Comparison of ENCODE assay signal across 8 cellular contexts in genomic region chr1:223133824-223134435, GRCh38. TPM values are rescaled to one million over a fixed set of nuclear protein-coding genes. Genes with fewer than 3 reads are reported as not detected.
DNase-seq lines count a peak whose midpoint lies in the region; ATAC-seq lines count a peak whose summit lies in the region.

No MANE protein-coding gene starts in this region.

- no peaks in the 10 kb centered on the region for H3K9me3 Mint-ChIP-seq in naive thymus-derived CD8-positive, alpha-beta T cell
- H3K9me3 Mint-ChIP-seq in stimulated activated effector memory CD8-positive, alpha-beta T cell treated with anti-CD3 and anti-CD28 coated beads, Interleukin-12 subunit alpha, Interleukin-12 subunit beta, amount 100 ng/mL, for 72 hours = no peaks in the 10 kb centered on the region

- H3K36me3 Mint-ChIP-seq in naive thymus-derived CD8-positive, alpha-beta T cell = peaks cover 0 to 1% (median 0%) of the 10 kb centered on the region in 3 donors
- H3K36me3 Mint-ChIP-seq in stimulated activated effector memory CD8-positive, alpha-beta T cell treated with anti-CD3 and anti-CD28 coated beads, Interleukin-12 subunit alpha, Interleukin-12 subunit beta, amount 100 ng/mL, for 72 hours = no peaks in the 10 kb centered on the region

- H3K4me1 Mint-ChIP-seq in naive thymus-derived CD8-positive, alpha-beta T cell = peaks cover 12 to 30% (median 22%) of the 10 kb centered on the region in 4 donors
- H3K4me1 Mint-ChIP-seq in stimulated activated effector memory CD8-positive, alpha-beta T cell treated with anti-CD3 and anti-CD28 coated beads, Interleukin-12 subunit alpha, Interleukin-12 subunit beta, amount 100 ng/mL, for 72 hours = peaks cover 13% of the 10 kb centered on the region

- peak; percentile 88 for ATAC-seq in GM21723 (IDR thresholded peaks at IDR 0.05; ENCODE audit: unreplicated experiment)
- peak; percentile 89 to 92 for ATAC-seq in naive thymus-derived CD8-positive, alpha-beta T cell
- peak; percentile 81 for ATAC-seq in stimulated activated effector memory CD8-positive, alpha-beta T cell treated with anti-CD3 and anti-CD28 coated beads, Interleukin-12 subunit alpha, Interleukin-12 subunit beta, amount 100 ng/mL, for 72 hours

- peaks cover 0 to 27% (median 7%) of the 10 kb centered on the region in 5 donors for H3K27me3 Mint-ChIP-seq in naive thymus-derived CD8-positive, alpha-beta T cell

- H3K27ac Mint-ChIP-seq in naive thymus-derived CD8-positive, alpha-beta T cell = peak overlapping the region in 2 of 10 donors; percentile 51 to 88
- no peak overlapping the region for H3K27ac Mint-ChIP-seq in stimulated activated effector memory CD8-positive, alpha-beta T cell treated with anti-CD3 and anti-CD28 coated beads, Interleukin-12 subunit alpha, Interleukin-12 subunit beta, amount 100 ng/mL, for 72 hours

- POLR2A ChIA-PET in naive thymus-derived CD8-positive, alpha-beta T cell (lab: Charles Lee) = interaction anchor here (0.5 to 1.2 kb wide), 3 partner anchors 10 to 96 kb away, joined by 3 to 5 read pairs (median 4); no protein-coding TSS in a partner anchor

- H3K4me3 Mint-ChIP-seq in naive thymus-derived CD8-positive, alpha-beta T cell = peak overlapping the region; percentile 47 to 79 (median 74)
- peak overlapping the region; percentile 42 for H3K4me3 Mint-ChIP-seq in stimulated activated effector memory CD8-positive, alpha-beta T cell treated with anti-CD3 and anti-CD28 coated beads, Interleukin-12 subunit alpha, Interleukin-12 subunit beta, amount 100 ng/mL, for 72 hours

- peak; percentile 97 for DNase-seq in D341Med (ENCODE audit: low spot score)
- DNase-seq in KG1 (lab: John Stamatoyannopoulos, UW) = peak; percentile 19
- DNase-seq in RKO (ENCODE audit: low spot score) = peak; percentile 74
- peak; percentile 61 for DNase-seq in activated T-helper 1 cell treated with Interleukin-2 at 50 U/mL for 16 hours (ENCODE audit: low read depth)
- peak; percentile 75 for DNase-seq in fibroblast of gingiva (ENCODE audit: low read depth)
- peak; percentile 57 to 87 (median 76) for DNase-seq in naive thymus-derived CD8-positive, alpha-beta T cell
- DNase-seq in stimulated activated effector memory CD8-positive, alpha-beta T cell treated with anti-CD3 and anti-CD28 coated beads, Interleukin-12 subunit alpha, Interleukin-12 subunit beta, amount 100 ng/mL, for 72 hours (ENCODE audit: low spot score in 2 of 2) = peak; percentile 72 to 85

RNA-seq across cellular contexts. Expression of gene TLR5, which starts 9.1 kb away (rescaled TPM):
- total RNA-seq in naive thymus-derived CD8-positive, alpha-beta T cell = 1 to 10 TPM; 1.2 to 1.9 TPM
- polyA plus RNA-seq in naive thymus-derived CD8-positive, alpha-beta T cell = 1 to 10 TPM; 1.1 to 3.6 (median 1.2) TPM

Comparison
In these comparisons a context has a peak if more than half of its experiments do, and no peak if none do; other contexts are left out.
1. Peak in every context shown above with its lines: DNase-seq and ATAC-seq.
2. DNase-seq: peak in every context shown above with its lines; median percentile 97 in D341Med; 78 in stimulated activated effector memory CD8-positive, alpha-beta T cell treated with anti-CD3 and anti-CD28 coated beads, Interleukin-12 subunit alpha, Interleukin-12 subunit beta, amount 100 ng/mL, for 72 hours; 76 in naive thymus-derived CD8-positive, alpha-beta T cell; 75 in fibroblast of gingiva; 74 in RKO; 61 in activated T-helper 1 cell treated with Interleukin-2 at 50 U/mL for 16 hours; 19 in KG1.